In genomic region chr2:101380376-101380775, GRCh38 we compare ENCODE assay signal across 2 cellular contexts.
TF ChIP-seq lines count a peak whose summit lies in the region.

No MANE protein-coding gene starts in this region.

TF ChIP-seq in IMR-90, 13 proteins besides CTCF, POLR2A, EP300 and RAD21:
- TF ChIP-seq USF2 (IDR thresholded peaks at IDR 0.05; ENCODE audit: low read depth, low read length) (0 out of 2 replicates have a peak, but pooled peaks have one; percentile 28), NFE2L2 (IDR thresholded peaks at IDR 0.05; ENCODE audit: low read depth, low read length) (no peak)
TF ChIP-seq in IMR-90: peak in this region for 1.

TF ChIP-seq in K562, 482 proteins besides CTCF, POLR2A, EP300 and RAD21 (continued from another document):
- TF ChIP-seq THAP7 (CRISPR knock-in tag; IDR thresholded peaks at IDR 0.05) (no peak), GTF2B (IDR thresholded peaks at IDR 0.05; ENCODE audit: extremely low read depth, insufficient read length) (no peak), FOSL1 (tag; conservative IDR thresholded peaks at IDR 0.05) (peak; percentile 73), JUND (IDR thresholded peaks at IDR 0.05; ENCODE audit: borderline replicate concordance, low read depth, low read length) (peak; percentile 34; the same call in 1 of the 2 replicates), JUND (tag; IDR thresholded peaks at IDR 0.05; ENCODE audit: borderline replicate concordance, low read depth, low read length) (peak; percentile 14; the same call in 1 of the 3 replicates)
